Comparison of ENCODE assay signal across 25 cellular contexts in genomic region chr3:18704326-18704725, GRCh38.
"Had no signal": no experiment of that assay in that cellular context is flagged by ENCODE, and none has a peak within 500 bp of the region (broad histone marks: within the 10 kb centered on the region; RNA-seq: fewer than 3 reads in every experiment).

No MANE protein-coding gene starts in this region.

- H3K27ac Mint-ChIP-seq: activated naive CD4-positive, alpha-beta T cell treated with anti-CD3 and anti-CD28 coated beads, Interleukin-2, amount 10 ng/mL, durations not matched to agents 7 days and 5 days; activated naive CD8-positive, alpha-beta T cell; activated T-helper 2 cell treated with anti-CD3 and anti-CD28 coated beads, Interferon-gamma antibody, Interleukin-2, Interleukin-4, amounts not matched to agents 10 μg/mL and 5 μg/mL and 100 μg/mL, durations not matched to agents 14 hours and 24 hours and 36 hours; effector memory CD8-positive, alpha-beta T cell had no signal

- FAIRE-seq: astrocyte, bronchial epithelial cell had no signal

- H3K27me3 Mint-ChIP-seq: activated naive CD4-positive, alpha-beta T cell treated with anti-CD3 and anti-CD28 coated beads, Interleukin-2, amount 10 ng/mL, durations not matched to agents 7 days and 5 days; activated naive CD8-positive, alpha-beta T cell; central memory CD8-positive, alpha-beta T cell; effector memory CD8-positive, alpha-beta T cell had no signal

- DNase-seq: activated CD4-positive, alpha-beta T cell treated with anti-CD3 and anti-CD28 coated beads for 48 hours; activated CD4-positive, alpha-beta T cell treated with anti-CD3 and anti-CD28 coated beads, Interleukin-2, amount 50 U/mL, for 1 hour; activated CD4-positive, alpha-beta T cell treated with anti-CD3 and anti-CD28 coated beads, Interleukin-2, amount 50 U/mL, for 48 hours; activated CD8-positive, alpha-beta memory T cell treated with anti-CD3 and anti-CD28 coated beads, Interleukin-2, amount 50 U/mL, for 4 hours; activated effector memory CD4-positive, alpha-beta T cell treated with anti-CD3 and anti-CD28 coated beads, Interleukin-2, amount 50 U/mL, for 16 hours; activated naive CD4-positive, alpha-beta T cell treated with anti-CD3 and anti-CD28 coated beads, Interleukin-2, amount 10 ng/mL, durations not matched to agents 7 days and 5 days; activated T-cell treated with anti-CD3 and anti-CD28 coated beads, Interleukin-2, amount 50 U/mL, for 1 hour; amniotic stem cell; anterior cingulate cortex; brain microvascular endothelial cell; cortex of kidney; dermis blood vessel endothelial cell; effector CD4-positive, alpha-beta T cell; effector memory CD8-positive, alpha-beta T cell; erythroblast; foreskin keratinocyte; gastrocnemius medialis; glutamatergic neuron; heart left ventricle; T-helper 2 cell had no signal

- ATAC-seq: effector memory CD8-positive, alpha-beta T cell; foreskin keratinocyte; gastrocnemius medialis; heart left ventricle had no signal

- H3K4me3 Mint-ChIP-seq: activated naive CD4-positive, alpha-beta T cell treated with anti-CD3 and anti-CD28 coated beads, Interleukin-2, amount 10 ng/mL, durations not matched to agents 7 days and 5 days; activated naive CD8-positive, alpha-beta T cell; central memory CD8-positive, alpha-beta T cell; effector memory CD8-positive, alpha-beta T cell had no signal
